8 cellular contexts compared by ENCODE assay signal in the genomic region with DNA sequence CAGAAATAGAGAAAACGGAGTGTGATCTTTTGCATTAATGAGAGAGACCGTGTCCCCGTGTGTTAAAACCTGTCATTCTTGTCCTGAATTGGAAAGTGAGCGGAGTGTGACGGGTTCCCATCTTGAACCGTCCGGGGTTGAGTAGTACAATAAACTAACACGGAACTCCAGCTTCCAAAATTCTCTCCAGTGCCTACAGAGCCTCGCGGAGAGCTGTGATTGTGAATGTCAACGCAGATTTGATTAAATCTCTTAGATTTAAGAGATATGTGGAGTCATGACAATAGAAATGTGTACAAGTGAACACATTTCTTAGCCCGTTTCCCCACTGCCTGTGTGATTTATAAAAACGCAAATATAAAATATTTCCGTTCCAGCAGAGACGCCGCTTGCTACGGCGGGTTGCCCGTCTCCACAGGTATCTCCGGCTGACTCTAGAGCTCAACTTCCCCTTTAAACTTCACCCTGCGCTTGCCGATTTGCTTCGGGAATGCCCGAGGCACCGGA. TPM values are rescaled to one million over a fixed set of nuclear protein-coding genes. Genes with fewer than 3 reads are reported as not detected.
A peak's percentile ranks its signal among the peaks of the same experiment; 100 is the strongest.
DNase-seq lines count a peak whose midpoint lies in the region; ATAC-seq and TF ChIP-seq lines count a peak whose summit lies in the region.

No MANE protein-coding gene starts in this region.

- H3K27me3 ChIP-seq in ovary: no peaks in the 10 kb centered on the region

- H3K27ac Mint-ChIP-seq in activated naive CD4-positive, alpha-beta T cell treated with anti-CD3 and anti-CD28 coated beads, Interleukin-2, amount 50 U/mL, for 72 hours: peak overlapping the region; percentile 96 to 100

- intact Hi-C loops in head of caudate nucleus (cut with DNase I) (loop anchor here (5.0 kb wide), 1 partner anchor 401 kb away; a partner anchor contains a TSS), ovary (cut with DNase I) (no loop called here)

- no peak for TF ChIP-seq EP300 in ovary (IDR thresholded peaks at IDR 0.05)

- H3K4me1 ChIP-seq in ovary (ENCODE audit: insufficient read depth): peaks cover 3% of the 10 kb centered on the region

- H3K4me3 ChIP-seq in ovary: peak overlapping the region; percentile 67

- 0% methylated on average over 25 of the region's 25 CpGs for WGBS in ovary, 3 donors

- DNase-seq in NCI-H748 (lab: John Stamatoyannopoulos, UW; ENCODE audit: unreplicated experiment) (peak; percentile 57), head of caudate nucleus (peak in 41 of 42 donors; percentile 11 to 72 (median 39)), ovary (peak in 3 of 5 donors; percentile 23 to 38 (median 36)), occipital lobe (lab: John Stamatoyannopoulos, UW) (no peak)
- DNase-seq in activated naive CD4-positive, alpha-beta T cell treated with anti-CD3 and anti-CD28 coated beads, Interleukin-2, amount 50 U/mL, for 72 hours (ENCODE audit: low spot score in 2 of 2): peak in 1 of 2 donors; percentile 40

- H3K9me3 ChIP-seq in ovary: no peaks in the 10 kb centered on the region

- no peaks in the 10 kb centered on the region for H3K36me3 ChIP-seq in ovary

- no peak for TF ChIP-seq CTCF in C4-2B (conservative IDR thresholded peaks at IDR 0.05)
- TF ChIP-seq CTCF in ovary (IDR thresholded peaks at IDR 0.05): no peak

- ATAC-seq in GM18870 (IDR thresholded peaks at IDR 0.05; ENCODE audit: unreplicated experiment): peak; percentile 36
- ATAC-seq in HG03097 (IDR thresholded peaks at IDR 0.05; ENCODE audit: low FRiP score, unreplicated experiment): peak; percentile 22
- peak; percentile 49 to 58 for ATAC-seq in activated naive CD4-positive, alpha-beta T cell treated with anti-CD3 and anti-CD28 coated beads, Interleukin-2, amount 50 U/mL, for 72 hours

- peaks cover 0 to 4% of the 10 kb centered on the region in 2 donors for H3K9me3 Mint-ChIP-seq in activated naive CD4-positive, alpha-beta T cell treated with anti-CD3 and anti-CD28 coated beads, Interleukin-2, amount 50 U/mL, for 72 hours

- no peak for TF ChIP-seq POLR2A in ovary (IDR thresholded peaks at IDR 0.05)

- H3K36me3 Mint-ChIP-seq in activated naive CD4-positive, alpha-beta T cell treated with anti-CD3 and anti-CD28 coated beads, Interleukin-2, amount 50 U/mL, for 72 hours: peaks cover 29 to 44% of the 10 kb centered on the region in 2 donors

- H3K27ac ChIP-seq in C4-2B (peak overlapping the region; percentile 85), ovary (peak overlapping the region; percentile 47 to 79)

RNA-seq across cellular contexts. Expression of a gene that starts 0.5 kb away (rescaled TPM):
- 100 to 1,000 TPM in 1 of 2 donors, 10 to 100 TPM in 1; 70.7 to 141 TPM for total RNA-seq in activated naive CD4-positive, alpha-beta T cell treated with anti-CD3 and anti-CD28 coated beads, Interleukin-2, amount 50 U/mL, for 72 hours
- total RNA-seq in ovary (10 to 100 TPM; 52.1 to 98.7 (median 62.5) TPM), occipital lobe (58.8 TPM)
- 100 to 1,000 TPM in 1 of 2 donors, 10 to 100 TPM in 1; 57.8 to 131 TPM for polyA plus RNA-seq in ovary
